Comparison of ENCODE assay signal across 9 cellular contexts in the genomic region with DNA sequence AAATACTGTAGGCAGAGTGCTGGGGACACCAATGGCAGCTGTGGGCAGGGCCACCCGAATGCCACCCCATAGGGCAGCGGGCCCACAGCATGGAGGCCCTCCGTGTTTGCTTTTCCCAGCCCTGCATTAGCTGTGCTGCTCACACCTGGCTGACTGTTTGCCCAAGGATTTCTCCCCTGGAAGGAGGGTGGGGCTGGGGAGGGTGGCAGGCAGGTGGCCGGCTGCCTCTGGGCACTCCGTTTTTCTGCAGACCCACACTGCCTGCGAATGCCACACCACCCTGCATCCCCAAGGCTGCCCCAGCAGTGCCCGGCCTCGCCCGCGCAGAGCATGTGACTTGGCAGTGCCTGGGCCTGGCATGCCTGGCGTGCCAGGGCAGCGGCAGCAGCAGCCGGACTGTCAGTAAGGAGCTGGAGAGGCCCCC. TPM values are rescaled to one million over a fixed set of nuclear protein-coding genes. Genes with fewer than 3 reads are reported as not detected.
DNase-seq lines count a peak whose midpoint lies in the region; ATAC-seq, FAIRE-seq and TF ChIP-seq lines count a peak whose summit lies in the region.
"Had no signal": no experiment of that assay in that cellular context is flagged by ENCODE, and none has a peak within 500 bp of the region (broad histone marks: within the 10 kb centered on the region; RNA-seq: fewer than 3 reads in every experiment).

No MANE protein-coding gene starts in this region.

- H3K9ac ChIP-seq in colonic mucosa (ENCODE audit: low read depth in 2 of 2, low read length in 2 of 2) (peak overlapping the region; percentile 26 to 72), neuronal stem cell (ENCODE audit: low read depth, low read length, poor library complexity) (peak overlapping the region; percentile 47)

- no peak for ATAC-seq in GM19467 (IDR thresholded peaks at IDR 0.05; ENCODE audit: unreplicated experiment)
- ATAC-seq in GM18858 (IDR thresholded peaks at IDR 0.05; ENCODE audit: unreplicated experiment): no peak

- peak overlapping the region; percentile 20 for H3K23ac ChIP-seq in neuronal stem cell (ENCODE audit: low read depth, low read length, poor library complexity)

- H3K27me3 ChIP-seq in colonic mucosa (no peaks in the 10 kb centered on the region), neuronal stem cell (ENCODE audit: control insufficient read depth in 3 of 3, insufficient read depth in 3 of 3, low read depth in 1 of 3, low read length in 3 of 3) (no peaks in the 10 kb centered on the region)

- H3K4me3 ChIP-seq in colonic mucosa: no peak overlapping the region
- no peak overlapping the region for H3K4me3 ChIP-seq in neuronal stem cell (ENCODE audit: low read length in 2 of 2)

- intact Hi-C loops in colonic mucosa (cut with DNase I): no loop called here

- H2BK120ac ChIP-seq in neuronal stem cell (ENCODE audit: low read depth, low read length): no peak overlapping the region

- no peak for FAIRE-seq in urothelium cell line (lab: Jason Lieb, UNC)

- H2BK15ac ChIP-seq in neuronal stem cell (ENCODE audit: low read length): no peak overlapping the region

- DNase-seq in COR-L47 (lab: John Stamatoyannopoulos, UW) (peak; percentile 93), NCI-H345 (lab: John Stamatoyannopoulos, UW) (peak; percentile 93), colonic mucosa (peak; percentile 81), neuronal stem cell (ENCODE audit: low spot score) (no peak), urothelium cell line (ENCODE audit: low spot score) (no peak)
- no peak for DNase-seq in stimulated activated naive CD4-positive, alpha-beta T cell treated with Interleukin-2 at 50 U/mL for 16 hours (lab: John Stamatoyannopoulos, UW)
- DNase-seq: activated CD4-positive, CD25-positive, alpha-beta regulatory T cell treated with anti-CD3 and anti-CD28 coated beads, Interleukin-2, amount 50 U/mL, for 72 hours had no signal

- no peak for TF ChIP-seq CTCF in colonic mucosa (IDR thresholded peaks at IDR 0.05)

- H3K4ac ChIP-seq in neuronal stem cell (ENCODE audit: low read length): no peak overlapping the region

- H2BK12ac ChIP-seq in neuronal stem cell (ENCODE audit: low read length): no peak overlapping the region

- no peaks in the 10 kb centered on the region for H3K36me3 ChIP-seq in colonic mucosa
- no peaks in the 10 kb centered on the region for H3K36me3 ChIP-seq in neuronal stem cell (replicated peaks in 1 of 2; ENCODE audit: control insufficient read depth in 2 of 2, insufficient read depth in 2 of 2, low read length in 2 of 2)

- H3K4me1 ChIP-seq in colonic mucosa (peaks cover 63% of the 10 kb centered on the region), neuronal stem cell (ENCODE audit: control insufficient read depth in 2 of 2, insufficient read depth in 1 of 2, low read depth in 1 of 2, low read length in 2 of 2) (peaks cover 16 to 21% of the 10 kb centered on the region in 2 donors)

- H3K4me2 ChIP-seq in neuronal stem cell (ENCODE audit: insufficient read depth, low read length, poor library complexity, severe bottlenecking): no peak overlapping the region

- peak overlapping the region; percentile 11 for H2AK5ac ChIP-seq in neuronal stem cell (ENCODE audit: low read depth, low read length)

- no peaks in the 10 kb centered on the region for H3K79me1 ChIP-seq in neuronal stem cell (ENCODE audit: low read depth, low read length)

- no CpG with 5 or more reads among the region's 13 CpGs for WGBS in neuronal stem cell (ENCODE audit: extremely low coverage in 2 of 2, insufficient read length in 2 of 2, insufficient replicate concordance in 1 of 2), 2 donors

- H3K14ac ChIP-seq in neuronal stem cell (ENCODE audit: low read length): no peak overlapping the region

- no peak overlapping the region for H2AFZ ChIP-seq in neuronal stem cell (ENCODE audit: low read length)

- no peak overlapping the region for H4K91ac ChIP-seq in neuronal stem cell (ENCODE audit: low read depth, low read length, poor library complexity)

- H4K8ac ChIP-seq in neuronal stem cell (ENCODE audit: low read depth, low read length): no peak overlapping the region

- H3K9me3 ChIP-seq in colonic mucosa (no peaks in the 10 kb centered on the region), neuronal stem cell (replicated peaks in 1 of 2; ENCODE audit: control insufficient read depth in 2 of 2, insufficient read depth in 1 of 2, low read depth in 1 of 2, low read length in 2 of 2) (no peaks in the 10 kb centered on the region)

- no peak overlapping the region for H3K18ac ChIP-seq in neuronal stem cell (ENCODE audit: low read length)

- peak overlapping the region; percentile 89 for H3K27ac ChIP-seq in colonic mucosa
- no peak overlapping the region for H3K27ac ChIP-seq in neuronal stem cell (replicated peaks; ENCODE audit: low read length)

- no peak overlapping the region for H2BK5ac ChIP-seq in neuronal stem cell (ENCODE audit: low read length)

RNA-seq across cellular contexts. Expression of a gene that starts 19.6 kb away (rescaled TPM):
- 10 to 100 TPM in 1 of 2 donors, 1 to 10 TPM in 1; 7.5 to 12.2 TPM for total RNA-seq in colonic mucosa
- 3.7 TPM for polyA plus RNA-seq in neuronal stem cell (2013, experiment 1 of 2)
- polyA plus RNA-seq in neuronal stem cell (2013, experiment 2 of 2): 3.5 TPM

RNA-seq across cellular contexts. Expression of a gene that starts 52.7 kb away (rescaled TPM):
- 10 to 100 TPM in 1 of 2 donors, 1 to 10 TPM in 1; 8.8 to 14.9 TPM for total RNA-seq in colonic mucosa
- 5.7 TPM for polyA plus RNA-seq in neuronal stem cell (2013, experiment 1 of 2)
- polyA plus RNA-seq in neuronal stem cell (2013, experiment 2 of 2): 6.0 TPM

Comparison
In these comparisons a context has a peak if more than half of its experiments do, and no peak if none do; other contexts are left out.
1. DNase-seq: peak in COR-L47 (single experiment), NCI-H345 (single experiment) and colonic mucosa (single experiment); none in neuronal stem cell (single experiment), stimulated activated naive CD4-positive, alpha-beta T cell treated with Interleukin-2 at 50 U/mL for 16 hours (single experiment) and urothelium cell line (single experiment).